ENCODE assay signal across 10 cellular contexts in the genomic region with DNA sequence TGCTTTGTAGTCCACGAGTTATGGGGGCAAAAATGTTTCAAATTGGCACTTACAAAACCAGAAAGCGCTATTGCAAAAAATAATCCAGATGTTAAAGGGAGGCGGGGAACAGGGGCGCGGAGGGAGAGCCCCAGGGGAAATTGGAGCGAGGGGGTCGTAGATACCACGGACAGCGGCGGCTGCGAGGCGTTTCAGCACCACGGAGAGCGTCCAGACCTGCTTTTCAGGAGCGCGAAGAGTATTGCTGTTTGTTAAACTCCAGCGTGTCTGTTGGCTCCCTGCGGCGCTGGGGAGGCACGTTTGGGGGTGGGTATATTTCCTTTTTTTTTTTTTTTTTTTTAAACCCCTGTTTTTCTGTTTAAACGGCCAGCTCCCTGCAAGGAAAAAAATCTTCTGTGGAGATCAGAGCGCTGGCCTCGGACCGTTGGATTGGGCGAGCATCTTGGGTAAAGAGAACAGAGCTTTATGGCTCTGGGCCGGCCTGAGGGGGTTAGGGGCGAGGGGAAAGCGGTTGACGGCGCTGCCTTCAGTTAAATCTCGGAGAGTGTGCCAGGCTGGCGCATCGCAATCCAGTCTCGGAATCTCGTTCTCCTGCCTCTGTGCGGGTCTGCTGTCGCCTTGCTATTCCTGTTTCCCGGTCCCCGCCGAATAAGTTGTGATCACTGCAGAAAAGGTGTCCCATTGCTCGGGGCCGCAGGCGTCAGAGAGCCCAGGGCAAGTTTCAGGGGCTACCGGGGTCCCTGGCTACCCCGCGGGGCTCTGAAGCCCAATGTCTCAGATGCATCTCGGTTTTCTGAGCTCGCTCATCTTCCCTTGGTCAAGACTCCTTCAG. TPM values are rescaled to one million over a fixed set of nuclear protein-coding genes. Genes with fewer than 3 reads are reported as not detected.
DNase-seq lines count a peak whose midpoint lies in the region; ATAC-seq, FAIRE-seq and TF ChIP-seq lines count a peak whose summit lies in the region.
"Had no signal": no experiment of that assay in that cellular context is flagged by ENCODE, and none has a peak within 500 bp of the region (broad histone marks: within the 10 kb centered on the region; RNA-seq: fewer than 3 reads in every experiment).

A gene (minus strand): TSS at position 288 of the 832 bp plus-strand sequence. CDS start 302 bp downstream, outside the sequence.

- no peak for TF ChIP-seq EP300 in K562 (IDR thresholded peaks at IDR 0.05; ENCODE audit: low read length)

- H3K27ac Mint-ChIP-seq in MCF 10A (ENCODE audit: low read depth, unreplicated experiment): no peak within 1 kb of the TSS
- H3K27ac Mint-ChIP-seq: activated B cell treated with CpG ODN at 0.5 μM for 24 hours had no signal

- no peak within 1 kb of the TSS for H3K4me2 ChIP-seq in K562 (ENCODE audit: insufficient read depth, low read length)
- H3K4me2 ChIP-seq: BLaER1 treated with 17β-estradiol and CSF1 and Interleukin-3, amounts not matched to agents 10 nM and 100 nM had no signal

- H3K27me3 ChIP-seq in breast epithelium (peaks cover 0 to 20% of the 10 kb centered on the region in 2 donors), K562 (ENCODE audit: control insufficient read depth in 2 of 2, insufficient read depth in 2 of 2, low read length in 2 of 2) (no peaks in the 10 kb centered on the region)
- H3K27me3 ChIP-seq: BLaER1 treated with 17β-estradiol and CSF1 and Interleukin-3, amounts not matched to agents 10 nM and 100 nM had no signal

- H3K27ac ChIP-seq in breast epithelium: no peak within 1 kb of the TSS
- H3K27ac ChIP-seq in K562 (ENCODE audit: extremely low read depth, low read depth, low read length): no peak within 1 kb of the TSS
- H3K27ac ChIP-seq: BLaER1 treated with 17β-estradiol and CSF1 and Interleukin-3, amounts not matched to agents 10 nM and 100 nM had no signal

- no peaks in the 10 kb centered on the region for H3K9me1 ChIP-seq in K562 (ENCODE audit: control insufficient read depth, insufficient read depth, low read length)

- BruUV-seq in MCF 10A (replicated peaks; lab: Mats Ljungman, UMichigan) (no TSS peak), K562 (replicated peaks; lab: Mats Ljungman, UMichigan) (no TSS peak)

- H3K4me1 Mint-ChIP-seq in MCF 10A (ENCODE audit: insufficient read depth, unreplicated experiment): no peaks in the 10 kb centered on the region
- H3K4me1 Mint-ChIP-seq: activated B cell treated with CpG ODN at 0.5 μM for 24 hours had no signal

- H2AFZ ChIP-seq in K562 (ENCODE audit: low read depth, low read length): no peak within 1 kb of the TSS

- TF ChIP-seq POLR2A in breast epithelium (IDR thresholded peaks at IDR 0.05) (no peak), K562 (conservative IDR thresholded peaks at IDR 0.05) (no peak)

- POLR2A ChIA-PET in MCF 10A (lab: Yijun Ruan, JAX): interaction anchor here (0.6 kb wide), 1 partner anchor 29 kb away, joined by 3 read pairs; no protein-coding TSS in a partner anchor
- POLR2A ChIA-PET in K562 (lab: Yijun Ruan, JAX): interaction anchor here (0.7 kb wide), 1 partner anchor 613 kb away, joined by 3 read pairs; no protein-coding TSS in a partner anchor

- no peak for TF ChIP-seq RAD21 in K562 (CRISPR knock-in tag; conservative IDR thresholded peaks at IDR 0.05 in 1 of 2, IDR thresholded peaks at IDR 0.05 in 1 of 2)

- CTCF ChIA-PET in MCF 10A (lab: Yijun Ruan, JAX) (interaction anchor here (0.6 to 2.1 kb wide), 8 partner anchors 11 to 1877 kb away, joined by 3 to 10 read pairs (median 4); no protein-coding TSS in a partner anchor), K562 (lab: Yijun Ruan, JAX; ENCODE audit: low intra/inter-chr PET ratio) (no interaction called here)

- peak; percentile 42 for FAIRE-seq in K562 (lab: Jason Lieb, UNC)

- H3K9me3 ChIP-seq in breast epithelium (no peaks in the 10 kb centered on the region), K562 (replicated peaks; ENCODE audit: control insufficient read depth, insufficient read depth, low read depth, low read length) (no peaks in the 10 kb centered on the region)
- H3K9me3 ChIP-seq: BLaER1 treated with 17β-estradiol and CSF1 and Interleukin-3, amounts not matched to agents 10 nM and 100 nM had no signal

- intact Hi-C loops in MCF 10A (cut with micrococcal nuclease): loop anchor here (2.0 kb wide), 1 partner anchor 28 kb away; no protein-coding TSS in a partner anchor
- intact Hi-C loops in breast epithelium (cut with DNase I; ENCODE audit: low total_unique reads): no loop called here
- intact Hi-C loops in K562 (cut with micrococcal nuclease): no loop called here

- no peak within 1 kb of the TSS for H3K4me3 ChIP-seq in breast epithelium
- no peak within 1 kb of the TSS for H3K4me3 ChIP-seq in K562
- H3K4me3 ChIP-seq: BLaER1 treated with 17β-estradiol and CSF1 and Interleukin-3, amounts not matched to agents 10 nM and 100 nM had no signal

- H3K9me3 Mint-ChIP-seq in MCF 10A (ENCODE audit: unreplicated experiment): peaks cover 6% of the 10 kb centered on the region

- DNase-seq in MCF 10A (ENCODE audit: unreplicated experiment) (peak; percentile 70), breast epithelium (ENCODE audit: low spot score in 2 of 2) (no peak), K562 (ENCODE audit: extremely low read depth in 1 of 4, low spot score in 3 of 4) (peak; percentile 57 to 66 (median 62)), iPS-NIHi11 (ENCODE audit: low spot score) (peak; percentile 88)
- DNase-seq in stimulated activated CD4-positive, alpha-beta T cell treated with anti-CD3 and anti-CD28 coated beads, Interleukin-4, amount 100 ng/mL, for 4 hours: peak; percentile 1 to 47
- DNase-seq: activated B cell treated with CpG ODN at 0.5 μM for 24 hours had no signal

- WGBS in K562 (ENCODE audit: insufficient coverage, low coverage, missing lambda C conversion rate): 5% methylated on average over 46 of the region's 48 CpGs

- H3K9ac ChIP-seq in K562 (ENCODE audit: insufficient read depth in 1 of 2, low read depth in 2 of 2, low read length in 2 of 2): no peak within 1 kb of the TSS
- H3K9ac ChIP-seq: BLaER1 treated with 17β-estradiol and CSF1 and Interleukin-3, amounts not matched to agents 10 nM and 100 nM had no signal

- H3K27me3 Mint-ChIP-seq in MCF 10A (ENCODE audit: insufficient read depth, unreplicated experiment): peaks cover 32% of the 10 kb centered on the region

- H3K4me1 ChIP-seq in breast epithelium: no peaks in the 10 kb centered on the region
- no peaks in the 10 kb centered on the region for H3K4me1 ChIP-seq in K562 (replicated peaks in 1 of 2; ENCODE audit: control insufficient read depth in 2 of 2, insufficient read depth in 2 of 2, low read length in 2 of 2)
- H3K4me1 ChIP-seq: BLaER1 treated with 17β-estradiol and CSF1 and Interleukin-3, amounts not matched to agents 10 nM and 100 nM had no signal

- ATAC-seq in SK-N-SH treated with all-trans-retinoic acid at 6 μM for 48 hours (peak; percentile 87), K562 (peak; percentile 95), GM21737 (IDR thresholded peaks at IDR 0.05; ENCODE audit: unreplicated experiment) (no peak), HG03139 (IDR thresholded peaks at IDR 0.05; ENCODE audit: unreplicated experiment) (no peak)

- in situ Hi-C loops in K562 (cut with MboI): no loop called here

- H3K4me3 Mint-ChIP-seq in MCF 10A (ENCODE audit: unreplicated experiment): no peak within 1 kb of the TSS
- H3K4me3 Mint-ChIP-seq: activated B cell treated with CpG ODN at 0.5 μM for 24 hours had no signal

- TF ChIP-seq CTCF in MCF 10A (IDR thresholded peaks at IDR 0.05; ENCODE audit: unreplicated experiment) (no peak), breast epithelium (IDR thresholded peaks at IDR 0.05) (no peak), K562 (IDR thresholded peaks at IDR 0.05 in 2 of 3, conservative IDR thresholded peaks at IDR 0.05 in 1 of 3; ENCODE audit: insufficient read depth in 2 of 3, low read depth in 1 of 3, low read length in 3 of 3) (no peak)

- H3K36me3 Mint-ChIP-seq in MCF 10A (ENCODE audit: insufficient read depth, unreplicated experiment): no peaks in the 10 kb centered on the region

- no peaks in the 10 kb centered on the region for H4K20me1 ChIP-seq in K562 (replicated peaks; ENCODE audit: control insufficient read depth, insufficient read depth, low read length)

- H3K36me3 ChIP-seq in breast epithelium (no peaks in the 10 kb centered on the region), K562 (ENCODE audit: control insufficient read depth, insufficient read depth, low read length) (no peaks in the 10 kb centered on the region)
- H3K36me3 ChIP-seq: BLaER1 treated with 17β-estradiol and CSF1 and Interleukin-3, amounts not matched to agents 10 nM and 100 nM had no signal

- no peaks in the 10 kb centered on the region for H3K79me2 ChIP-seq in K562 (ENCODE audit: control insufficient read depth, insufficient read depth, low read length)

TF ChIP-seq in SK-N-SH treated with all-trans-retinoic acid at 6 μM for 48 hours, 23 proteins besides CTCF, POLR2A, EP300 and RAD21 (continues in another document):
- TF ChIP-seq GLIS3 (CRISPR knock-in tag; IDR thresholded peaks at IDR 0.05): 0 out of 2 replicates have a peak, but pooled peaks have one; percentile 26
- TF ChIP-seq ZC3H10 (CRISPR knock-in tag; IDR thresholded peaks at IDR 0.05): peak; percentile 51; the same call in 1 of the 2 replicates
- TF ChIP-seq TCF4 (CRISPR knock-in tag; IDR thresholded peaks at IDR 0.05; ENCODE audit: borderline replicate concordance): no peak

TF ChIP-seq in K562, 482 proteins besides CTCF, POLR2A, EP300 and RAD21 (continues in another document):
- TF ChIP-seq ZBTB1 (CRISPR knock-in tag; IDR thresholded peaks at IDR 0.05; ENCODE audit: borderline replicate concordance, low read depth): peak; percentile 89

RNA-seq across cellular contexts. Expression of the gene that starts here (rescaled TPM):
- not detected in 2 replicates for total RNA-seq in MCF 10A (2022)
- total RNA-seq in breast epithelium: not detected
- not detected in 2 replicates for total RNA-seq in K562 (2011; cell fraction: chromatin; rRNA removed; ENCODE audit: low replicate concordance)
- not detected in 2 replicates for total RNA-seq in K562 (2011; cell fraction: nucleolus; rRNA removed)
- not detected in 2 replicates for total RNA-seq in K562 (2011; cell fraction: nucleoplasm; rRNA removed)
- total RNA-seq in K562 (2014; rRNA removed): not detected in 2 replicates
- total RNA-seq in K562 (2014; rRNA removed; fragmentation: Illumina TruSeq; extraction: Trizol): not detected in 2 replicates
- not detected in 2 replicates for total RNA-seq in K562 (2015; rRNA removed; fragmentation: Illumina TruSeq; extraction: Trizol)
- total RNA-seq in K562 (2021): not detected in 2 replicates
- polyA plus RNA-seq in K562 (2011; rRNA removed): not detected in 2 replicates
- polyA plus RNA-seq in K562 (2011; cell fraction: cytosol; rRNA removed): not detected in 2 replicates
- polyA plus RNA-seq in K562 (2011; cell fraction: nucleus; rRNA removed): not detected in 2 replicates
- not detected in 2 replicates for polyA plus RNA-seq in K562 (2012)
- not detected in 2 replicates for polyA plus RNA-seq in K562 (2014; fragmentation: Illumina TruSeq; extraction: Trizol)
- not detected for polyA plus RNA-seq in K562 (2014; fragmentation: Nextera tagmentation; extraction: Ambion mirVana)
- not detected in 2 replicates for polyA plus RNA-seq in K562 (2014; rRNA removed)
- not detected in 2 replicates for polyA minus RNA-seq in K562 (2011; rRNA and poly(A)+ RNA removed)
- not detected in 2 replicates for polyA minus RNA-seq in K562 (2011; cell fraction: cytosol; rRNA and poly(A)+ RNA removed)
- not detected in 2 replicates for polyA minus RNA-seq in K562 (2011; cell fraction: nucleus; rRNA and poly(A)+ RNA removed)
- total RNA-seq: activated B cell treated with CpG ODN at 0.5 μM for 24 hours had no signal

Comparison
In these comparisons a context has a peak if more than half of its experiments do, and no peak if none do; other contexts are left out.
1. Peak in DNase-seq in MCF 10A; RNA of the gene not detected or under 1 TPM.
2. Peak in DNase-seq and ATAC-seq in K562; RNA of the gene not detected or under 1 TPM.
3. DNase-seq: peak in iPS-NIHi11 (single experiment) and stimulated activated CD4-positive, alpha-beta T cell treated with anti-CD3 and anti-CD28 coated beads, Interleukin-4, amount 100 ng/mL, for 4 hours (2 of 2); none in breast epithelium (0 of 2).